In genomic region chr6:157216570-157216969, GRCh38 we compare ENCODE assay signal across 17 cellular contexts.
"Had no signal": no experiment of that assay in that cellular context is flagged by ENCODE, and none has a peak within 500 bp of the region (broad histone marks: within the 10 kb centered on the region; RNA-seq: fewer than 3 reads in every experiment).

No MANE protein-coding gene starts in this region.

- H3K27ac Mint-ChIP-seq: activated T-helper 2 cell treated with anti-CD3 and anti-CD28 coated beads, Interferon-gamma antibody, Interleukin-2, Interleukin-4, amounts not matched to agents 10 μg/mL and 5 μg/mL and 100 μg/mL, durations not matched to agents 14 hours and 24 hours and 36 hours had no signal

- H3K27ac ChIP-seq: epithelial cell of prostate, gastrocnemius medialis, heart right ventricle, parathyroid adenoma, right atrium auricular region, SJCRH30 had no signal

- ATAC-seq: effector memory CD8-positive, alpha-beta T cell; gastrocnemius medialis; heart right ventricle had no signal

- H3K27me3 Mint-ChIP-seq: effector memory CD8-positive, alpha-beta T cell had no signal

- H3K36me3 Mint-ChIP-seq: brain had no signal

- DNase-seq: activated CD4-positive, alpha-beta T cell treated with anti-CD3 and anti-CD28 coated beads, Interleukin-2, amount 50 U/mL, for 4 hours; activated naive CD4-positive, alpha-beta T cell treated with anti-CD3 and anti-CD28 coated beads, Interleukin-2, amount 50 U/mL, for 16 hours; amniotic stem cell; effector memory CD8-positive, alpha-beta T cell; gastrocnemius medialis; mesendoderm; SJCRH30; small intestine; stimulated activated naive CD4-positive, alpha-beta T cell treated with Interleukin-2 at 50 U/mL for 16 hours; T-helper 9 cell had no signal

- H3K4me3 ChIP-seq: gastrocnemius medialis, heart right ventricle, right atrium auricular region, SJCRH30 had no signal

- H3K4me3 Mint-ChIP-seq: effector memory CD8-positive, alpha-beta T cell had no signal

- H3K9ac ChIP-seq: parathyroid adenoma had no signal

- H3K9me3 ChIP-seq: gastrocnemius medialis, heart right ventricle, right atrium auricular region had no signal

- H3K9me3 Mint-ChIP-seq: activated T-helper 2 cell treated with anti-CD3 and anti-CD28 coated beads, Interferon-gamma antibody, Interleukin-2, Interleukin-4, amounts not matched to agents 10 μg/mL and 5 μg/mL and 100 μg/mL, durations not matched to agents 14 hours and 24 hours and 36 hours; effector memory CD8-positive, alpha-beta T cell had no signal

- H3K36me3 ChIP-seq: gastrocnemius medialis, heart right ventricle, right atrium auricular region, SJCRH30 had no signal

- H2AFZ ChIP-seq: parathyroid adenoma had no signal

- H3K27me3 ChIP-seq: gastrocnemius medialis, heart right ventricle, right atrium auricular region, SJCRH30 had no signal

- FAIRE-seq: keratinocyte, small intestine had no signal

- H3K79me2 ChIP-seq: parathyroid adenoma had no signal

- H3K4me1 Mint-ChIP-seq: brain had no signal
